3 cellular contexts compared by ENCODE assay signal in the genomic region with DNA sequence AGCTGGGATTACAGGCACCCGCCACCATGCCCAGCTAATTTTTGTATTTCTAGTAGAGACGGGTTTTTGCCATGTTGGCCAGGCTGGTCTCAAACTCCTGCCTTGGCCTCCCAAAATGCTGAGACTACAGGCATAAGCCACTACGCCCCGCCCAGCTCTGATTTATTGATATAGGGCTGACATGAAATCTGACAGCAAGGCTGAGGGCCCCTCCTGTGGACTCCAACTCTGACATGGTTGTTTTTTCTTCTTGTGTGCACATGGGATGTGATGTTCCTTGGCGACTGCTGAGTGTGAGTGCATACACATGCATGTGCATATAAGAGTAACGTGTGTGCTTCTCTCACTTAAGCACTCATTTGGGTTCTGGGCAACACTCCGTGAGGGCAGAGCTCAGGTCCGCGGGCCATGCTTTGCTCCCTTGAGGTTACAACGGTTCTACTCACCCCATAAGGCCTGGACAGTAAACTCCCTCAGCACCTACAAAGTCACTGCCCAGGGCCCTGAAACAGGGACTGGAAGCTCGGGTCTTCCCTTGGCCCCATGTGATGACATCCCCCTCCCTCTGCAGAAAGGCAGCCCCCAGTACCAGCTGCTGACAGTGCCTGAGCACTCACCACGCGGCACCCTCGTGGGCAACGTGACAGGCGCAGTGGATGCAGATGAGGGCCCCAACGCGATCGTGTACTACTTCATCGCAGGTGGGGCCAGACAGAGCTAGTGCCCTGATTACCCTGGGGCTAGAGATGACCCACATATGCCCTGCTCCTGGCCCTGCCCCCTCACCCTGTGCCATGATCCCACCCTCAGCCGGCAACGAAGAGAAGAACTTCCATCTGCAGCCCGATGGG.
TF ChIP-seq lines count a peak whose summit lies in the region.

No MANE protein-coding gene starts in this region.

TF ChIP-seq in HEK293T, 16 proteins besides CTCF, POLR2A, EP300 and RAD21:
- TF ChIP-seq LEF1 (IDR thresholded peaks at IDR 0.05; ENCODE audit: borderline replicate concordance) = no peak
- no peak for TF ChIP-seq ARNT (IDR thresholded peaks at IDR 0.05)
- peak; percentile 47 for TF ChIP-seq PKNOX1 (IDR thresholded peaks at IDR 0.05)

TF ChIP-seq in K562, 482 proteins besides CTCF, POLR2A, EP300 and RAD21 (continues in another document):
- no peak for TF ChIP-seq ZNF77 (CRISPR knock-in tag; IDR thresholded peaks at IDR 0.05)
- no peak for TF ChIP-seq ZNF24 (IDR thresholded peaks at IDR 0.05)
- no peak for TF ChIP-seq ZBTB33 (CRISPR knock-in tag; IDR thresholded peaks at IDR 0.05)
- no peak for TF ChIP-seq NR2C2 (CRISPR knock-in tag; IDR thresholded peaks at IDR 0.05)
- no peak for TF ChIP-seq NR2C2 (tag; IDR thresholded peaks at IDR 0.05)
- TF ChIP-seq MYC (IDR thresholded peaks at IDR 0.05; ENCODE audit: low read depth, low read length) = no peak
- TF ChIP-seq MYC (CRISPR knock-in tag; IDR thresholded peaks at IDR 0.05; ENCODE audit: borderline replicate concordance, low read depth) = no peak
- TF ChIP-seq PHB (CRISPR knock-in tag; IDR thresholded peaks at IDR 0.05) = no peak
- TF ChIP-seq RUNX1 (IDR thresholded peaks at IDR 0.05; ENCODE audit: low read depth) = no peak
- no peak for TF ChIP-seq CEBPZ (IDR thresholded peaks at IDR 0.05; ENCODE audit: borderline replicate concordance, low read depth, low read length)
- TF ChIP-seq ZNF408 (CRISPR knock-in tag; IDR thresholded peaks at IDR 0.05; ENCODE audit: low read depth) = no peak
- no peak for TF ChIP-seq JUND (IDR thresholded peaks at IDR 0.05; ENCODE audit: borderline replicate concordance, low read depth, low read length)
- no peak for TF ChIP-seq JUND (tag; IDR thresholded peaks at IDR 0.05; ENCODE audit: borderline replicate concordance, low read depth, low read length)
- TF ChIP-seq, protein P1, sequence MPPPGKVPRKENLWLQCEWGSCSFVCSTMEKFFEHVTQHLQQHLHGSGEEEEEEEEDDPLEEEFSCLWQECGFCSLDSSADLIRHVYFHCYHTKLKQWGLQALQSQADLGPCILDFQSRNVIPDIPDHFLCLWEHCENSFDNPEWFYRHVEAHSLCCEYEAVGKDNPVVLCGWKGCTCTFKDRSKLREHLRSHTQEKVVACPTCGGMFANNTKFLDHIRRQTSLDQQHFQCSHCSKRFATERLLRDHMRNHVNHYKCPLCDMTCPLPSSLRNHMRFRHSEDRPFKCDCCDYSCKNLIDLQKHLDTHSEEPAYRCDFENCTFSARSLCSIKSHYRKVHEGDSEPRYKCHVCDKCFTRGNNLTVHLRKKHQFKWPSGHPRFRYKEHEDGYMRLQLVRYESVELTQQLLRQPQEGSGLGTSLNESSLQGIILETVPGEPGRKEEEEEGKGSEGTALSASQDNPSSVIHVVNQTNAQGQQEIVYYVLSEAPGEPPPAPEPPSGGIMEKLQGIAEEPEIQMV (tag; conservative IDR thresholded peaks at IDR 0.05; ENCODE audit: low read depth) = no peak
- TF ChIP-seq NFE2L1 (tag; IDR thresholded peaks at IDR 0.05; ENCODE audit: borderline replicate concordance, low read depth) = no peak
- TF ChIP-seq DLX4 (CRISPR knock-in tag; IDR thresholded peaks at IDR 0.05) = no peak
- TF ChIP-seq TAL1 (IDR thresholded peaks at IDR 0.05) = no peak
- TF ChIP-seq NR1H2 (CRISPR knock-in tag; IDR thresholded peaks at IDR 0.05) = no peak
- peak; percentile 86 for TF ChIP-seq MEIS2 (IDR thresholded peaks at IDR 0.05; ENCODE audit: partially characterized antibody)

TF ChIP-seq in H1, 55 proteins besides CTCF, POLR2A, EP300 and RAD21:
- TF ChIP-seq, protein P2, sequence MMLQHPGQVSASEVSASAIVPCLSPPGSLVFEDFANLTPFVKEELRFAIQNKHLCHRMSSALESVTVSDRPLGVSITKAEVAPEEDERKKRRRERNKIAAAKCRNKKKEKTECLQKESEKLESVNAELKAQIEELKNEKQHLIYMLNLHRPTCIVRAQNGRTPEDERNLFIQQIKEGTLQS (IDR thresholded peaks at IDR 0.05; ENCODE audit: insufficient read depth, low read depth, low read length) = no peak
- TF ChIP-seq GTF2F1 (IDR thresholded peaks at IDR 0.05; ENCODE audit: borderline replicate concordance, low read depth, low read length) = no peak
- no peak for TF ChIP-seq TBP (IDR thresholded peaks at IDR 0.05; ENCODE audit: low read depth, low read length)
- no peak for TF ChIP-seq ZNF274 (IDR thresholded peaks at IDR 0.05; ENCODE audit: borderline replicate concordance, extremely low read depth, low read length)
- no peak for TF ChIP-seq HDAC6 (IDR thresholded peaks at IDR 0.05; ENCODE audit: low read depth, low read length)
- TF ChIP-seq GABPA (IDR thresholded peaks at IDR 0.05; ENCODE audit: borderline replicate concordance, insufficient read depth, low read length) = no peak
- TF ChIP-seq POLR2AphosphoS5 (IDR thresholded peaks at IDR 0.05; ENCODE audit: low read depth, low read length) = no peak
- TF ChIP-seq ASH2L (IDR thresholded peaks at IDR 0.05; ENCODE audit: low read length) = no peak
- TF ChIP-seq SRF (IDR thresholded peaks at IDR 0.05; ENCODE audit: low read depth, low read length) = no peak
- no peak for TF ChIP-seq PHF8 (conservative IDR thresholded peaks at IDR 0.05; ENCODE audit: low read depth, low read length)
- TF ChIP-seq NRF1 (IDR thresholded peaks at IDR 0.05; ENCODE audit: low read depth, low read length) = no peak
- no peak for TF ChIP-seq TAF7 (optimal IDR thresholded peaks at IDR 0.05; ENCODE audit: borderline replicate concordance, low read depth, low read length)
- TF ChIP-seq SP2 (IDR thresholded peaks at IDR 0.05; ENCODE audit: low read length) = no peak
- no peak for TF ChIP-seq SIRT6 (IDR thresholded peaks at IDR 0.05; ENCODE audit: low read length)
